In genomic region chr1:204377800-204378608, GRCh38 we compare ENCODE assay signal across 8 cellular contexts. TPM values are rescaled to one million over a fixed set of nuclear protein-coding genes. Genes with fewer than 3 reads are reported as not detected.
DNase-seq lines count a peak whose midpoint lies in the region; ATAC-seq and TF ChIP-seq lines count a peak whose summit lies in the region.

No MANE protein-coding gene starts in this region.

- peaks cover 14% of the 10 kb centered on the region for H3K4me1 Mint-ChIP-seq in activated CD8-positive, alpha-beta T cell treated with anti-CD3 and anti-CD28 coated beads for 36 hours (ENCODE audit: low read depth)
- peaks cover 8 to 20% (median 13%) of the 10 kb centered on the region in 7 donors for H3K4me1 Mint-ChIP-seq in naive thymus-derived CD4-positive, alpha-beta T cell

- ATAC-seq in activated CD8-positive, alpha-beta T cell treated with anti-CD3 and anti-CD28 coated beads for 36 hours, result peak; percentile 73
- ATAC-seq in naive thymus-derived CD4-positive, alpha-beta T cell, result peak; percentile 71
- no peak for ATAC-seq in thoracic aorta (ENCODE audit: insufficient number of reproducible peaks, low FRiP score, low read depth)

- H3K4me3 ChIP-seq in naive thymus-derived CD4-positive, alpha-beta T cell (ENCODE audit: low read length), result peak overlapping the region; percentile 70
- H3K4me3 ChIP-seq in thoracic aorta, result peak overlapping the region; percentile 74

- H3K27ac ChIP-seq in epithelial cell of prostate, result peak overlapping the region; percentile 40
- H3K27ac ChIP-seq in naive thymus-derived CD4-positive, alpha-beta T cell (ENCODE audit: low read depth, low read length), result peak overlapping the region; percentile 4
- H3K27ac ChIP-seq in thoracic aorta, result no peak overlapping the region

- peak; percentile 25 for DNase-seq in AG08395 (ENCODE audit: low spot score)
- DNase-seq in GM20000 (ENCODE audit: low spot score), result peak; percentile 68
- DNase-seq in NCI-H2227 (lab: John Stamatoyannopoulos, UW; ENCODE audit: unreplicated experiment), result peak; percentile 74
- DNase-seq in activated CD8-positive, alpha-beta T cell treated with anti-CD3 and anti-CD28 coated beads for 36 hours, result peak; percentile 67
- no peak for DNase-seq in epithelial cell of prostate (ENCODE audit: low read depth, low spot score)
- DNase-seq in naive thymus-derived CD4-positive, alpha-beta T cell, result peak; percentile 28 to 57 (median 46)
- DNase-seq in thoracic aorta (ENCODE audit: low spot score), result no peak
- DNase-seq in NK-92 treated with Interleukin-12 subunit alpha and Interleukin-12 subunit beta, amount 100 ng/mL, for 24 hours (lab: John Stamatoyannopoulos, UW), result no peak

- intact Hi-C loops in activated CD8-positive, alpha-beta T cell treated with anti-CD3 and anti-CD28 coated beads for 36 hours (cut with micrococcal nuclease), result no loop called here
- intact Hi-C loops in naive thymus-derived CD4-positive, alpha-beta T cell (cut with micrococcal nuclease), result loop anchor here in 1 of 2 donors (1.0 kb wide), 1 partner anchor 20 kb away; no protein-coding TSS in a partner anchor

- peaks cover 4 to 6% of the 10 kb centered on the region in 2 donors for H3K4me1 ChIP-seq in naive thymus-derived CD4-positive, alpha-beta T cell (ENCODE audit: control insufficient read depth in 2 of 2, insufficient read depth in 2 of 2, low read length in 2 of 2)
- peaks cover 9 to 13% of the 10 kb centered on the region in 2 donors for H3K4me1 ChIP-seq in thoracic aorta (ENCODE audit: control insufficient read depth in 1 of 2, low read depth in 2 of 2)

- CTCF ChIA-PET in activated CD8-positive, alpha-beta T cell treated with anti-CD3 and anti-CD28 coated beads for 36 hours (lab: Charles Lee), result interaction anchor here (1.3 to 11.1 kb wide), 9 partner anchors 11 to 215 kb away, joined by 3 to 77 read pairs (median 6); partner anchors contain the start of gene GOLT1A
- CTCF ChIA-PET in naive thymus-derived CD4-positive, alpha-beta T cell (lab: Charles Lee), result interaction anchor here (0.6 to 1.8 kb wide), 5 partner anchors 21 to 769 kb away, joined by 3 to 4 read pairs (median 3); no protein-coding TSS in a partner anchor

- POLR2A ChIA-PET in activated CD8-positive, alpha-beta T cell treated with anti-CD3 and anti-CD28 coated beads for 36 hours (lab: Charles Lee), result interaction anchor here (0.5 to 1.6 kb wide), 8 partner anchors 11 to 153 kb away, joined by 3 to 8 read pairs (median 3); no protein-coding TSS in a partner anchor
- POLR2A ChIA-PET in naive thymus-derived CD4-positive, alpha-beta T cell (lab: Charles Lee), result interaction anchor here (0.7 to 1.0 kb wide), 2 partner anchors 14 to 198 kb away, joined by 3 to 4 read pairs; no protein-coding TSS in a partner anchor

- H3K36me3 Mint-ChIP-seq in activated CD8-positive, alpha-beta T cell treated with anti-CD3 and anti-CD28 coated beads for 36 hours (ENCODE audit: low read depth), result no peaks in the 10 kb centered on the region
- H3K36me3 Mint-ChIP-seq in naive thymus-derived CD4-positive, alpha-beta T cell, result peaks cover 0 to 5% (median 0%) of the 10 kb centered on the region in 5 donors

- H3K27me3 ChIP-seq in naive thymus-derived CD4-positive, alpha-beta T cell (ENCODE audit: control insufficient read depth in 2 of 2, insufficient read depth in 2 of 2, low read length in 2 of 2), result peaks cover 0 to 9% of the 10 kb centered on the region in 2 donors
- H3K27me3 ChIP-seq in thoracic aorta (replicated peaks; ENCODE audit: insufficient read depth), result peaks cover 3% of the 10 kb centered on the region

- peak overlapping the region; percentile 82 for H3K4me3 Mint-ChIP-seq in activated CD8-positive, alpha-beta T cell treated with anti-CD3 and anti-CD28 coated beads for 36 hours
- peak overlapping the region in 9 of 10 donors; percentile 88 to 96 (median 93) for H3K4me3 Mint-ChIP-seq in naive thymus-derived CD4-positive, alpha-beta T cell

- H3K9me3 Mint-ChIP-seq in activated CD8-positive, alpha-beta T cell treated with anti-CD3 and anti-CD28 coated beads for 36 hours, result no peaks in the 10 kb centered on the region
- H3K9me3 Mint-ChIP-seq in naive thymus-derived CD4-positive, alpha-beta T cell, result no peaks in the 10 kb centered on the region

- H3K27me3 Mint-ChIP-seq in activated CD8-positive, alpha-beta T cell treated with anti-CD3 and anti-CD28 coated beads for 36 hours, result peaks cover 14% of the 10 kb centered on the region
- H3K27me3 Mint-ChIP-seq in naive thymus-derived CD4-positive, alpha-beta T cell, result peaks cover 6 to 45% (median 11%) of the 10 kb centered on the region in 5 donors

- no peaks in the 10 kb centered on the region for H3K36me3 ChIP-seq in naive thymus-derived CD4-positive, alpha-beta T cell (ENCODE audit: control insufficient read depth in 2 of 3, insufficient read depth in 3 of 3, low read length in 3 of 3)
- no peaks in the 10 kb centered on the region for H3K36me3 ChIP-seq in thoracic aorta

- TF ChIP-seq CTCF in GM20000 (IDR thresholded peaks at IDR 0.05; ENCODE audit: extremely low read depth, missing control alignments) (no peak), thoracic aorta (IDR thresholded peaks at IDR 0.05) (no peak)
- TF ChIP-seq CTCF in activated CD8-positive, alpha-beta T cell treated with anti-CD3 and anti-CD28 coated beads for 36 hours (IDR thresholded peaks at IDR 0.05), result no peak

- H3K9me3 ChIP-seq in naive thymus-derived CD4-positive, alpha-beta T cell (ENCODE audit: control insufficient read depth in 2 of 3, low read length in 3 of 3), result no peaks in the 10 kb centered on the region
- no peaks in the 10 kb centered on the region for H3K9me3 ChIP-seq in thoracic aorta

- peak overlapping the region; percentile 67 for H3K27ac Mint-ChIP-seq in activated CD8-positive, alpha-beta T cell treated with anti-CD3 and anti-CD28 coated beads for 36 hours
- H3K27ac Mint-ChIP-seq in naive thymus-derived CD4-positive, alpha-beta T cell, result peak overlapping the region in 5 of 9 donors; percentile 3 to 79 (median 55)

RNA-seq across cellular contexts. Expression of gene PLEKHA6, which starts 18.3 kb away (rescaled TPM):
- total RNA-seq in activated CD8-positive, alpha-beta T cell treated with anti-CD3 and anti-CD28 coated beads for 36 hours, result 1 to 10 TPM; 3.0 to 3.7 TPM
- total RNA-seq in naive thymus-derived CD4-positive, alpha-beta T cell, result 1 to 10 TPM in 1 of 5 experiments, under 1 TPM in 4; 0.05 to 1.9 (median 0.57) TPM
- polyA plus RNA-seq in naive thymus-derived CD4-positive, alpha-beta T cell, result under 1 TPM in 1 of 2 donors, not detected in 1; 0.24 TPM
- 1 to 10 TPM; 5.1 to 6.9 TPM for total RNA-seq in thoracic aorta

RNA-seq across cellular contexts. Expression of gene PPP1R15B, which starts 33.6 kb away (rescaled TPM):
- 10 to 100 TPM; 63.8 to 64.6 TPM for total RNA-seq in activated CD8-positive, alpha-beta T cell treated with anti-CD3 and anti-CD28 coated beads for 36 hours
- total RNA-seq in naive thymus-derived CD4-positive, alpha-beta T cell, result 100 to 1,000 TPM in 2 of 5 experiments, 10 to 100 TPM in 3; 69.5 to 175 (median 73.0) TPM
- polyA plus RNA-seq in naive thymus-derived CD4-positive, alpha-beta T cell, result 10 to 100 TPM; 14.1 to 19.3 TPM
- total RNA-seq in thoracic aorta, result 10 to 100 TPM; 40.1 to 64.5 TPM

Comparison
In these comparisons a context has a peak if more than half of its experiments do, and no peak if none do; other contexts are left out.
1. DNase-seq: peak in AG08395 (single experiment), GM20000 (single experiment), NCI-H2227 (single experiment), activated CD8-positive, alpha-beta T cell treated with anti-CD3 and anti-CD28 coated beads for 36 hours (single experiment) and naive thymus-derived CD4-positive, alpha-beta T cell (9 of 9); none in epithelial cell of prostate (single experiment), thoracic aorta (single experiment) and NK-92 treated with Interleukin-12 subunit alpha and Interleukin-12 subunit beta, amount 100 ng/mL, for 24 hours (single experiment).
2. H3K27ac ChIP-seq: peak in epithelial cell of prostate (single experiment) and naive thymus-derived CD4-positive, alpha-beta T cell (single experiment); none in thoracic aorta (0 of 2).